In the genomic region with DNA sequence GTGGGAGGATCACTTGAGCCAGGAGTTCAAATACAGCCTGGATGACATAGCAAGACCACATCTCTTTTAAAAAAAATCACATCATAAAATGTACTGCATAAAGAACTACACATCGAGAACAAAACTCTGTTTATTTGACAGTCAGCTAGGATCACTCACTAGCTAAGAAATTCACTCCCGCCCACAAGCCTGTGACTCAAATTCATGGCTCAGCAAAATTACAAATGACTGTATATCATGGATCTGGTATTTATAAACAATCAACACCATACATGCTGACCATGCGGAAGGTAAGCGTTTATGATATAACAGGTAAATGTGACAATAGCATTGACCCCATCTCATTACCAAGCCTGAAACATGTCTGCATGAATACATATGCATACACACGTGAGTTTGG, we compare ENCODE assay signal across 24 cellular contexts.
DNase-seq lines count a peak whose midpoint lies in the region; FAIRE-seq and TF ChIP-seq lines count a peak whose summit lies in the region.
"Had no signal": no experiment of that assay in that cellular context is flagged by ENCODE, and none has a peak within 500 bp of the region (broad histone marks: within the 10 kb centered on the region; RNA-seq: fewer than 3 reads in every experiment).

No MANE protein-coding gene starts in this region.

- no peak for FAIRE-seq in HTR-8/SVneo (lab: Jason Lieb, UNC)

- H3K79me2 ChIP-seq in Karpas-422 (ENCODE audit: low read length): no peaks in the 10 kb centered on the region
- H3K79me2 ChIP-seq: parathyroid adenoma had no signal

- no peaks in the 10 kb centered on the region for H3K9me2 ChIP-seq in Karpas-422 (replicated peaks; ENCODE audit: insufficient read depth, low read length)

- H3K4me1 ChIP-seq in Karpas-422 (ENCODE audit: low read length): no peaks in the 10 kb centered on the region
- H3K4me1 ChIP-seq: sigmoid colon had no signal

- H3K4me1 Mint-ChIP-seq in T-helper 2 cell treated with Interferon-gamma antibody and Interleukin-4, amounts not matched to agents 5 μg/mL and 100 μg/mL, for 36 hours (ENCODE audit: low read depth): peaks cover 36% of the 10 kb centered on the region
- H3K4me1 Mint-ChIP-seq in type B pancreatic cell (ENCODE audit: unreplicated experiment): no peaks in the 10 kb centered on the region
- H3K4me1 Mint-ChIP-seq: B cell had no signal

- no peaks in the 10 kb centered on the region for H3K36me3 ChIP-seq in Karpas-422 (ENCODE audit: insufficient read depth, low read length)
- H3K36me3 ChIP-seq: esophagus squamous epithelium, sigmoid colon, transverse colon had no signal

- no peaks in the 10 kb centered on the region for H4K20me1 ChIP-seq in Karpas-422 (ENCODE audit: insufficient read depth, low read depth, low read length)

- H3K9me3 Mint-ChIP-seq in T-helper 2 cell treated with Interferon-gamma antibody and Interleukin-4, amounts not matched to agents 5 μg/mL and 100 μg/mL, for 36 hours: peaks cover 32% of the 10 kb centered on the region
- H3K9me3 Mint-ChIP-seq in type B pancreatic cell: peaks cover 16% of the 10 kb centered on the region

- H3K4me3 Mint-ChIP-seq in T-helper 2 cell treated with Interferon-gamma antibody and Interleukin-4, amounts not matched to agents 5 μg/mL and 100 μg/mL, for 36 hours: no peak overlapping the region
- no peak overlapping the region for H3K4me3 Mint-ChIP-seq in type B pancreatic cell
- H3K4me3 Mint-ChIP-seq: B cell; mesothelial cell of epicardium; natural killer cell treated with Interleukin-12 subunit alpha and Interleukin-12 subunit beta and Interleukin-15 and Interleukin-18, amount 100 ng/mL, for 72 hours; stimulated activated naive CD8-positive, alpha-beta T cell treated with anti-CD3 and anti-CD28 coated beads, Interleukin-15, amount 100 ng/mL, for 72 hours had no signal

- TF ChIP-seq CTCF in foreskin fibroblast (IDR thresholded peaks at IDR 0.05; ENCODE audit: low read depth, low read length) (no peak), type B pancreatic cell (conservative IDR thresholded peaks at IDR 0.05) (no peak)

- H3K27ac Mint-ChIP-seq in T-helper 2 cell treated with Interferon-gamma antibody and Interleukin-4, amounts not matched to agents 5 μg/mL and 100 μg/mL, for 36 hours: no peak overlapping the region
- no peak overlapping the region for H3K27ac Mint-ChIP-seq in type B pancreatic cell
- H3K27ac Mint-ChIP-seq: B cell; mesothelial cell of epicardium; natural killer cell treated with Interleukin-12 subunit alpha and Interleukin-12 subunit beta and Interleukin-15 and Interleukin-18, amount 100 ng/mL, for 72 hours; stimulated activated naive CD8-positive, alpha-beta T cell treated with anti-CD3 and anti-CD28 coated beads, Interleukin-15, amount 100 ng/mL, for 72 hours had no signal

- H3K9ac ChIP-seq in Karpas-422 (ENCODE audit: low read length): no peak overlapping the region
- H3K9ac ChIP-seq: parathyroid adenoma had no signal

- peak; percentile 43 for DNase-seq in T-helper 2 cell treated with Interferon-gamma antibody and Interleukin-4, amounts not matched to agents 5 μg/mL and 100 μg/mL, for 36 hours (ENCODE audit: low spot score)
- DNase-seq in T-helper 2 cell (no peak), COLO829 (ENCODE audit: low spot score) (peak; percentile 71), astrocyte of the hippocampus (ENCODE audit: low read depth, low spot score) (peak; percentile 23), foreskin fibroblast (peak; percentile 6 to 27), type B pancreatic cell (ENCODE audit: extremely low spot score, unreplicated experiment) (no peak), Karpas-422 (no peak), HTR-8/SVneo (ENCODE audit: insufficient read length, low spot score) (no peak)
- DNase-seq: activated CD8-positive, alpha-beta memory T cell treated with anti-CD3 and anti-CD28 coated beads, Interleukin-2, amount 50 U/mL, for 48 hours; activated gamma-delta T cell; Caco-2; cerebellar nuclear complex; effector CD4-positive, alpha-beta T cell; esophagus squamous epithelium; NCI-H1417 treated with DMSO at 0.1 percent for 48 hours; NCI-H526; RPMI8226; sigmoid colon; stimulated activated naive CD8-positive, alpha-beta T cell treated with anti-CD3 and anti-CD28 coated beads, Interleukin-15, amount 100 ng/mL, for 72 hours; transverse colon had no signal

- no peak overlapping the region for H3K27ac ChIP-seq in Karpas-422 (ENCODE audit: low read length)
- H3K27ac ChIP-seq: esophagus squamous epithelium, parathyroid adenoma, sigmoid colon, transverse colon had no signal

- H3K27me3 ChIP-seq in Karpas-422 (ENCODE audit: low read length): no peaks in the 10 kb centered on the region
- H3K27me3 ChIP-seq: esophagus squamous epithelium, sigmoid colon, transverse colon had no signal

- no peak overlapping the region for H3K4me3 ChIP-seq in foreskin fibroblast (ENCODE audit: low read depth in 1 of 2, low read length in 2 of 2)
- H3K4me3 ChIP-seq in Karpas-422 (ENCODE audit: low read length): no peak overlapping the region
- H3K4me3 ChIP-seq: esophagus squamous epithelium, sigmoid colon, transverse colon had no signal

- no peak overlapping the region for H2AFZ ChIP-seq in Karpas-422 (ENCODE audit: low read length)
- H2AFZ ChIP-seq: parathyroid adenoma had no signal

- no peaks in the 10 kb centered on the region for H3K27me3 Mint-ChIP-seq in T-helper 2 cell treated with Interferon-gamma antibody and Interleukin-4, amounts not matched to agents 5 μg/mL and 100 μg/mL, for 36 hours (ENCODE audit: low read depth)
- H3K27me3 Mint-ChIP-seq in type B pancreatic cell: no peaks in the 10 kb centered on the region
- H3K27me3 Mint-ChIP-seq: B cell; natural killer cell treated with Interleukin-12 subunit alpha and Interleukin-12 subunit beta and Interleukin-15 and Interleukin-18, amount 100 ng/mL, for 72 hours; stimulated activated naive CD8-positive, alpha-beta T cell treated with anti-CD3 and anti-CD28 coated beads, Interleukin-15, amount 100 ng/mL, for 72 hours had no signal

- H3K9me3 ChIP-seq in Karpas-422 (ENCODE audit: low read length): 0 out of 2 replicates have a peak, but pooled peaks cover 3% of the 10 kb centered on the region
- H3K9me3 ChIP-seq: Caco-2, esophagus squamous epithelium, transverse colon had no signal

- no peak overlapping the region for H3K4me2 ChIP-seq in Karpas-422 (ENCODE audit: low read depth, low read length, poor library complexity, severe bottlenecking)

- H3K36me3 Mint-ChIP-seq in T-helper 2 cell treated with Interferon-gamma antibody and Interleukin-4, amounts not matched to agents 5 μg/mL and 100 μg/mL, for 36 hours (ENCODE audit: low read depth): peaks cover 13% of the 10 kb centered on the region
- no peaks in the 10 kb centered on the region for H3K36me3 Mint-ChIP-seq in type B pancreatic cell
- H3K36me3 Mint-ChIP-seq: mesothelial cell of epicardium had no signal

Comparison
In these comparisons a context has a peak if more than half of its experiments do, and no peak if none do; other contexts are left out.
1. DNase-seq: peak in T-helper 2 cell treated with Interferon-gamma antibody and Interleukin-4, amounts not matched to agents 5 μg/mL and 100 μg/mL, for 36 hours (single experiment), COLO829 (single experiment), astrocyte of the hippocampus (single experiment) and foreskin fibroblast (2 of 2); none in T-helper 2 cell (0 of 5), type B pancreatic cell (single experiment), Karpas-422 (single experiment) and HTR-8/SVneo (single experiment).